In the genomic region with DNA sequence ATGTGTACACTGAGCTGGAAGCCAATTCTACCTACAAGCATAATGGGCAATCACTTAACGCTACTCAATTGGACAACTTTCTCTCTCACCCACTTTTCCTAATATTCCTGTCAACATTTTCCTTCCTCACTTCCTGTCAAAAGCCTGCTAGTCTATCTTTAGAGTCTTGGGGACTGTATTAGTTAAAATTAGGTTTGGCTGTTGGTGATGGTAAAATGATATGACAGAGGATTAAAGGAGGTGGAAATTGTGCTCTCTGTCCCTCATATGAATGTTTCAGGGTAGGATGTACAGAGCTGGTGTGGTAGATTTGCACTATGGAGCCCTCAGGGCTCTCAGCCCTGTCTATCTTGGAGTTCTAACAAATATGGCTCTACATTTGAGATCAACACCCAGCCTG, we compare ENCODE assay signal across 23 cellular contexts.
"Had no signal": no experiment of that assay in that cellular context is flagged by ENCODE, and none has a peak within 500 bp of the region (broad histone marks: within the 10 kb centered on the region; RNA-seq: fewer than 3 reads in every experiment).

No MANE protein-coding gene starts in this region.

- H3K9me3 Mint-ChIP-seq: T-cell had no signal

- H3K36me3 ChIP-seq: MG63 had no signal

- DNase-seq: IMR-90, Karpas-422, KG1, MG63, NCI-H1092, NCI-H1105 treated with DMSO at 0.1 percent for 48 hours, NCI-H1417 treated with DMSO at 0.1 percent for 48 hours, NCI-H146, NCI-H1694 treated with DMSO at 0.1 percent for 48 hours, NCI-H1930, NCI-H2081 treated with DMSO at 0.1 percent for 48 hours, NCI-H2171, NCI-H226, NCI-H446, NCI-H510A, NCI-H524 treated with DMSO at 0.1 percent for 48 hours, NCI-H69, NCI-H774, SHP77, SK-N-SH, SW 1271, T-cell had no signal

- H3K9me3 ChIP-seq: MG63, SK-N-SH had no signal

- H3K4me3 ChIP-seq: MG63 had no signal

- H3K9ac ChIP-seq: SK-N-SH had no signal

- H3K36me3 Mint-ChIP-seq: T-cell had no signal

- H3K27me3 Mint-ChIP-seq: T-cell had no signal

- H3K27ac ChIP-seq: RWPE1 had no signal

- H3K27ac Mint-ChIP-seq: T-cell had no signal

- H3K4me2 ChIP-seq: SK-N-SH had no signal

- H3K4me3 Mint-ChIP-seq: T-cell had no signal

- H3K27me3 ChIP-seq: MG63 had no signal
